23 cellular contexts compared by ENCODE assay signal in the genomic region with DNA sequence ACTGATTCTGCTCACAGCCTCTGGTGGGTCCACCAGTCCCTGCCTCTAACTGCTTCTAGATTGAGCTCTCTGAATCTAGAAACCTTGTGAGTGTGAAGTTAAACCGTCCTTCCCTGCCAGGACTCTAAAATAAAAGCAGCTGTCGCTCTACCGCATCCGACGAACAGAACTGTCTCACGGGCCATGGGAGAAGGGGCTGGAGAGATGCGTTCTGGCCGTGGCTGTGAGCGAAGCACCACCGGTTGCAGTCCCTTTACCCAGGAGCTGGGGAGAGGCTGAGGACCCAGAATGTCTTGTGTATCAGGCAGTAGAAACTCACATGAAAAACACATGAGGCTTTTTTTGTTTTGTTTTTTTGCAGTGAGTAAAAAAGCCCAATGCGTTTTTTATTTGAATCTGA.
"Had no signal": no experiment of that assay in that cellular context is flagged by ENCODE, and none has a peak within 500 bp of the region (broad histone marks: within the 10 kb centered on the region; RNA-seq: fewer than 3 reads in every experiment).

No MANE protein-coding gene starts in this region.

- ATAC-seq: naive thymus-derived CD4-positive, alpha-beta T cell; natural killer cell; right lobe of liver; stimulated activated effector memory CD8-positive, alpha-beta T cell treated with anti-CD3 and anti-CD28 coated beads, Interleukin-12 subunit alpha, Interleukin-12 subunit beta, amount 100 ng/mL, for 72 hours; stimulated activated naive B cell treated with anti-CD40 and anti-IgM and Interleukin-4, amounts not matched to agents 10 μg/mL and 1 μg/mL and 100 μg/mL, for 72 hours had no signal

- H3K4me1 ChIP-seq: prostate gland, right atrium auricular region, right lobe of liver, sigmoid colon, stomach, suprapubic skin, testis, tibial artery, transverse colon, vagina had no signal

- H3K27me3 ChIP-seq: ovary, right atrium auricular region, right lobe of liver, sigmoid colon, suprapubic skin, testis, transverse colon, vagina had no signal

- H3K9me3 ChIP-seq: ovary, prostate gland, right atrium auricular region, right lobe of liver, sigmoid colon, stomach, suprapubic skin, testis, tibial artery, transverse colon, vagina had no signal

- H3K4me3 ChIP-seq: ovary, prostate gland, right atrium auricular region, right lobe of liver, sigmoid colon, stomach, suprapubic skin, testis, tibial artery, transverse colon, vagina had no signal

- H3K36me3 ChIP-seq: ovary, prostate gland, right atrium auricular region, right lobe of liver, sigmoid colon, stomach, suprapubic skin, tibial artery, transverse colon, vagina had no signal

- H3K27ac ChIP-seq: ovary, prostate gland, right atrium auricular region, right lobe of liver, sigmoid colon, stomach, suprapubic skin, testis, tibial artery, transverse colon, vagina had no signal

- DNase-seq: naive thymus-derived CD4-positive, alpha-beta T cell; natural killer cell; occipital lobe; ovary; retina; right lobe of liver; sigmoid colon; small intestine; stimulated activated CD4-positive, alpha-beta T cell treated with anti-CD3 and anti-CD28 coated beads, Interleukin-15, amount 100 ng/mL, for 24 hours; stimulated activated CD4-positive, alpha-beta T cell treated with anti-CD3 and anti-CD28 coated beads, Interleukin-2, amount 100 ng/mL, for 24 hours; stimulated activated CD4-positive, alpha-beta T cell treated with anti-CD3 and anti-CD28 coated beads, Interleukin-2, amount 100 ng/mL, for 48 hours; stimulated activated CD4-positive, alpha-beta T cell treated with anti-CD3 and anti-CD28 coated beads, Interleukin-4, amount 100 ng/mL, for 24 hours; stimulated activated naive B cell treated with anti-CD40 and anti-IgM and Interleukin-4, amounts not matched to agents 10 μg/mL and 1 μg/mL and 100 μg/mL, for 72 hours; stimulated activated naive CD4-positive, alpha-beta T cell treated with Interleukin-2 at 50 U/mL for 16 hours; stomach; testis; tibial artery; transverse colon had no signal
